ENCODE assay signal across 1 cellular context in the genomic region with DNA sequence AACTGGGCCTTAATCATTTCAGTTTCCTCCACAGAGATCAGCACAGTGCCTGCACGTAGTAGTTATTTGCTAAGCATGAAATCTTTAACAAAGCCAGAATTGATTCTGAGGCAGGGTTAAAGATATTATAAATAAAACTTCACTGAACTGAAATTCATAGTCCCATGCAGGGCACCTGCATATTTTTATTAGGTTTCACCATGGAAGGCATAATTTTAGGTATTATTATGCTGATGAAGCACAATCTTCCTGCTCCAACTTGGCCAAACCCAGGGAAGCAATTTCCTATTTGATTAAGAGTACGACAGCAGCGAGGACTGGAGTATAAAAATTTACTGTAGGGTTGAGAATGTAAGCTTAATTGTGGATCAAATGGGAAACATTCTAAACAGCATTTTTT.
TF ChIP-seq lines count a peak whose summit lies in the region.

No MANE protein-coding gene starts in this region.

TF ChIP-seq in GM23338, 12 proteins besides CTCF, POLR2A, EP300 and RAD21 (continued from another document):
- TF ChIP-seq POLR2AphosphoS5 (IDR thresholded peaks at IDR 0.05; ENCODE audit: low read depth) (no peak), NANOG (IDR thresholded peaks at IDR 0.05; ENCODE audit: borderline replicate concordance) (no peak)
